In genomic region chr19:21877976-21878375, GRCh38 we compare ENCODE assay signal across 8 cellular contexts.
"Had no signal": no experiment of that assay in that cellular context is flagged by ENCODE, and none has a peak within 500 bp of the region (broad histone marks: within the 10 kb centered on the region; RNA-seq: fewer than 3 reads in every experiment).

No MANE protein-coding gene starts in this region.

- H3K4me3 ChIP-seq: GM23248, GM23338, HAP-1 had no signal

- H3K9ac ChIP-seq: GM23248 had no signal

- H3K9me3 ChIP-seq: HAP-1 had no signal

- H2AFZ ChIP-seq: GM23248, GM23338 had no signal

- DNase-seq: GM23248, GOT3, H7, H9, HCEC 1CT, HFFc6 had no signal

- H3K27ac ChIP-seq: GM23248 had no signal

- H3K4me1 ChIP-seq: HAP-1 had no signal

- H3K4me2 ChIP-seq: GM23338 had no signal

- H3K36me3 ChIP-seq: HAP-1 had no signal
